24 cellular contexts compared by ENCODE assay signal in the genomic region with DNA sequence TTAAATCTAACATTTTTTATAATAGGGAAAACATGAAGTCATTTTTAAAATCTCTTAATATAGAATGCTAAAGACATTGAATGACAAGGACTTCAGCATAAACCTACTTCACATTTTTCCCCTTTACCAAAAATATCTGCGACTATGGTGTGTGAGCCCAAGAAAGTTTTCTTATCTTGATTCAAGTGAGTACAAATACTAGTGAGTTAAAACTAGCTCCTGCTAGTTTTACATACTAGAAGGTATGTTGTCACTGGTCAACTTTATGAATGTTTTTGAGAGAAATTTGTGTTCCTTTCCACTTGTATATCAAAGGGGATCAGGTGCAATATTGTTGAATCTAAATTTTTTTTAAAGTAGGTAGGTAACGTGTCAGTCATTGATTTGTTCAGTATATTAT.
DNase-seq lines count a peak whose midpoint lies in the region; TF ChIP-seq lines count a peak whose summit lies in the region.
"Had no signal": no experiment of that assay in that cellular context is flagged by ENCODE, and none has a peak within 500 bp of the region (broad histone marks: within the 10 kb centered on the region; RNA-seq: fewer than 3 reads in every experiment).

No MANE protein-coding gene starts in this region.

- no TSS peak for BruUV-seq in A673 (replicated peaks; lab: Mats Ljungman, UMichigan)

- no peak overlapping the region for H2AFZ ChIP-seq in MM.1S (ENCODE audit: low read length)

- TF ChIP-seq CTCF in A673 (conservative IDR thresholded peaks at IDR 0.05; ENCODE audit: low read depth, low read length): no peak
- TF ChIP-seq CTCF in HL-60 (IDR thresholded peaks at IDR 0.05; ENCODE audit: insufficient read depth, low read length): no peak
- no peak for TF ChIP-seq CTCF in mesothelial cell of epicardium (IDR thresholded peaks at IDR 0.05; ENCODE audit: unreplicated experiment)
- no peak for TF ChIP-seq CTCF in MM.1S (IDR thresholded peaks at IDR 0.05; ENCODE audit: low read length)

- no peaks in the 10 kb centered on the region for H3K9me2 ChIP-seq in MM.1S (replicated peaks; ENCODE audit: insufficient read depth, low read length)

- H3K9me3 Mint-ChIP-seq in mesothelial cell of epicardium: no peaks in the 10 kb centered on the region
- H3K9me3 Mint-ChIP-seq: activated T-cell treated with anti-CD3 and anti-CD28 coated beads, Interleukin-2, amount 50 U/mL, for 24 hours; CD4-positive, CD25-positive, alpha-beta regulatory T cell; nephron progenitor cell had no signal

- intact Hi-C loops in A673 (cut with micrococcal nuclease; ENCODE audit: unreplicated experiment): no loop called here

- H3K9ac ChIP-seq in SK-N-MC (ENCODE audit: insufficient read length) (no peak overlapping the region), MM.1S (ENCODE audit: low read length) (no peak overlapping the region)

- no peaks in the 10 kb centered on the region for H3K79me2 ChIP-seq in MM.1S (ENCODE audit: low read length)

- H3K4me3 ChIP-seq in A673 (ENCODE audit: low read depth, low read length, poor library complexity, severe bottlenecking) (peak overlapping the region; percentile 13), HL-60 (replicated peaks; ENCODE audit: insufficient read depth, low read length) (peak overlapping the region; percentile 18; the same call in 1 of the 2 replicates), SK-N-MC (peak overlapping the region; percentile 56), MM.1S (ENCODE audit: low read length) (no peak overlapping the region)
- H3K4me3 ChIP-seq: esophagus muscularis mucosa, right lobe of liver, stomach, tibial nerve had no signal

- H3K4me3 Mint-ChIP-seq in mesothelial cell of epicardium: no peak overlapping the region
- H3K4me3 Mint-ChIP-seq: activated CD4-positive, alpha-beta T cell treated with anti-CD3 and anti-CD28 coated beads for 36 hours; activated T-cell treated with anti-CD3 and anti-CD28 coated beads, Interleukin-2, amount 50 U/mL, for 24 hours; CD4-positive, CD25-positive, alpha-beta regulatory T cell; nephron progenitor cell had no signal

- H3K27me3 Mint-ChIP-seq in mesothelial cell of epicardium (ENCODE audit: low read depth): no peaks in the 10 kb centered on the region
- H3K27me3 Mint-ChIP-seq: activated CD4-positive, alpha-beta T cell treated with anti-CD3 and anti-CD28 coated beads for 36 hours; activated T-cell treated with anti-CD3 and anti-CD28 coated beads, Interleukin-2, amount 50 U/mL, for 24 hours; CD4-positive, CD25-positive, alpha-beta regulatory T cell had no signal

- no peaks in the 10 kb centered on the region for H3K36me3 Mint-ChIP-seq in mesothelial cell of epicardium
- H3K36me3 Mint-ChIP-seq: CD4-positive, CD25-positive, alpha-beta regulatory T cell had no signal

- H3K27me3 ChIP-seq in A673 (replicated peaks; ENCODE audit: insufficient read depth, low read depth, low read length, poor library complexity): no peaks in the 10 kb centered on the region
- no peaks in the 10 kb centered on the region for H3K27me3 ChIP-seq in HL-60 (ENCODE audit: insufficient read depth, poor library complexity, severe bottlenecking)
- H3K27me3 ChIP-seq in MM.1S (replicated peaks; ENCODE audit: insufficient read depth, low read length): no peaks in the 10 kb centered on the region
- H3K27me3 ChIP-seq: esophagus muscularis mucosa, right lobe of liver, stomach, tibial nerve had no signal

- no peaks in the 10 kb centered on the region for H3F3A ChIP-seq in MM.1S (ENCODE audit: insufficient read depth, low read length)

- DNase-seq in A673 (ENCODE audit: low spot score): no peak
- DNase-seq in HL-60 (ENCODE audit: low read depth in 1 of 2, low spot score in 1 of 2): no peak
- DNase-seq in SK-N-MC (ENCODE audit: low read depth, low spot score): no peak
- no peak for DNase-seq in mesothelial cell of epicardium (ENCODE audit: low spot score in 2 of 2, unreplicated experiment in 2 of 2)
- no peak for DNase-seq in LoVo (ENCODE audit: low spot score)
- no peak for DNase-seq in NCI-H187 treated with DMSO at 0.1 percent for 48 hours (lab: John Stamatoyannopoulos, UW)
- no peak for DNase-seq in MM.1S
- DNase-seq in stimulated activated CD8-positive, alpha-beta memory T cell treated with anti-CD3 and anti-CD28 coated beads, Interleukin-4, amount 100 ng/mL, for 48 hours: no peak
- DNase-seq: activated CD4-positive, alpha-beta T cell treated with anti-CD3 and anti-CD28 coated beads for 36 hours; activated T-cell treated with anti-CD3 and anti-CD28 coated beads, Interleukin-2, amount 50 U/mL, for 24 hours; amniotic stem cell; CD4-positive, CD25-positive, alpha-beta regulatory T cell; cortex of kidney; KG1; NCI-H2029 treated with DMSO at 0.1 percent for 48 hours; NCI-H446; nephron progenitor cell; posterior cingulate gyrus; right lobe of liver; SIG-M5; stimulated activated CD4-positive, alpha-beta T cell treated with anti-CD3 and anti-CD28 coated beads, Interleukin-15, amount 100 ng/mL, for 24 hours; stomach had no signal

- CTCF ChIA-PET in A673 (lab: Charles Lee): no interaction called here

- H3K36me3 ChIP-seq in A673 (ENCODE audit: insufficient read depth, low read length, poor library complexity, severe bottlenecking) (no peaks in the 10 kb centered on the region), SK-N-MC (ENCODE audit: insufficient read depth, low read length) (no peaks in the 10 kb centered on the region), MM.1S (replicated peaks; ENCODE audit: insufficient read depth, low read length) (no peaks in the 10 kb centered on the region)
- H3K36me3 ChIP-seq: esophagus muscularis mucosa, right lobe of liver, stomach, tibial nerve had no signal

- POLR2A ChIA-PET in A673 (lab: Charles Lee; ENCODE audit: low non-redundant PET): no interaction called here

- H3K27ac Mint-ChIP-seq in mesothelial cell of epicardium: peak overlapping the region; percentile 77
- H3K27ac Mint-ChIP-seq: activated CD4-positive, alpha-beta T cell treated with anti-CD3 and anti-CD28 coated beads for 36 hours; activated T-cell treated with anti-CD3 and anti-CD28 coated beads, Interleukin-2, amount 50 U/mL, for 24 hours; CD4-positive, CD25-positive, alpha-beta regulatory T cell; nephron progenitor cell had no signal

- no peak overlapping the region for H3K4me2 ChIP-seq in MM.1S (ENCODE audit: low read depth, low read length)

- H3K27ac ChIP-seq in A673 (ENCODE audit: low read depth, low read length, poor library complexity, severe bottlenecking) (peak overlapping the region; percentile 43), HL-60 (replicated peaks) (peak overlapping the region; percentile 57), SK-N-MC (peak overlapping the region; percentile 62; the same call in 1 of the 2 replicates), MM.1S (ENCODE audit: low read length) (no peak overlapping the region)
- H3K27ac ChIP-seq: esophagus muscularis mucosa, right lobe of liver had no signal

- H3K4me1 ChIP-seq in A673 (ENCODE audit: insufficient read depth, low read length, poor library complexity, severe bottlenecking) (peaks cover 55% of the 10 kb centered on the region), MM.1S (ENCODE audit: low read length) (no peaks in the 10 kb centered on the region)
- H3K4me1 ChIP-seq: right lobe of liver had no signal

- H3K4me1 Mint-ChIP-seq in mesothelial cell of epicardium: peaks cover 68% of the 10 kb centered on the region

- H4K20me1 ChIP-seq in MM.1S (ENCODE audit: insufficient read depth, low read length): no peaks in the 10 kb centered on the region

- no peaks in the 10 kb centered on the region for H3K9me3 ChIP-seq in A673 (ENCODE audit: low read depth, low read length, poor library complexity, severe bottlenecking)
- H3K9me3 ChIP-seq in SK-N-MC (ENCODE audit: low read depth, low read length): no peaks in the 10 kb centered on the region
- no peaks in the 10 kb centered on the region for H3K9me3 ChIP-seq in MM.1S (replicated peaks; ENCODE audit: insufficient read depth, low read length)
- H3K9me3 ChIP-seq: esophagus muscularis mucosa, right lobe of liver, stomach, tibial nerve had no signal
